In the genomic region with DNA sequence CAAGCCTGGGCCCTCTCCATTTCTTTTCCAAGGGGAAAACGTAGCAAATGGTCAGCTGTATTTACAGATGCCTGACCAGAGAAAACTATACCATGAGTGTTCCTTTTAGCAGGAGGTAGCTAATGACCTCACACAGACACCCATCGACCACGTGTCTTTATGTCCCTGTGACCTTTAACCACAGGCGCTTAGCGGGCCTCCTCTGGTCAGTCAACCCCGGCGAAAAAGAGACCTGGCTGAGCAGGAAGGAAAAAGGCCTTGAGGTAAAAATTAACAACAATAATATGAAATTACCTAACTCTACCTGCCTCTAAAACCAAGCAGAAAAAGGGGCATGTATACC, we compare ENCODE assay signal across 21 cellular contexts. TPM values are rescaled to one million over a fixed set of nuclear protein-coding genes. Genes with fewer than 3 reads are reported as not detected.
A peak's percentile ranks its signal among the peaks of the same experiment; 100 is the strongest.
DNase-seq lines count a peak whose midpoint lies in the region; ATAC-seq and TF ChIP-seq lines count a peak whose summit lies in the region.
"Had no signal": no experiment of that assay in that cellular context is flagged by ENCODE, and none has a peak within 500 bp of the region (broad histone marks: within the 10 kb centered on the region; RNA-seq: fewer than 3 reads in every experiment).

No MANE protein-coding gene starts in this region.

- peak in 1 of 2 donors; percentile 48 for TF ChIP-seq RAD21 in liver (IDR thresholded peaks at IDR 0.05)

- POLR2A ChIA-PET in activated CD4-positive, alpha-beta memory T cell treated with anti-CD3 and anti-CD28 coated beads, Interleukin-2, amount 10 ng/mL, durations not matched to agents 7 days and 5 days (lab: Charles Lee), result no interaction called here

- peaks cover 0 to 21% (median 11%) of the 10 kb centered on the region in 4 donors for H3K4me1 ChIP-seq in liver (ENCODE audit: control insufficient read depth in 4 of 4, insufficient read depth in 4 of 4, low read length in 3 of 4)

- CTCF ChIA-PET in activated CD4-positive, alpha-beta memory T cell treated with anti-CD3 and anti-CD28 coated beads, Interleukin-2, amount 10 ng/mL, durations not matched to agents 7 days and 5 days (lab: Charles Lee), result interaction anchor here (1.0 to 1.3 kb wide), 2 partner anchors 15 to 78 kb away, joined by 3 read pairs; a partner anchor contains a TSS

- ATAC-seq in GM18505 (IDR thresholded peaks at IDR 0.05; ENCODE audit: unreplicated experiment), result no peak
- ATAC-seq: Panc1 had no signal

- H3K27me3 ChIP-seq in liver (ENCODE audit: control insufficient read depth in 4 of 4, insufficient read depth in 4 of 4, low read length in 3 of 4), result no peaks in the 10 kb centered on the region

- H3K4me1 Mint-ChIP-seq in activated T-cell treated with anti-CD3 and anti-CD28 coated beads, Interleukin-2, amount 50 U/mL, for 24 hours (ENCODE audit: low read depth), result peaks cover 18% of the 10 kb centered on the region
- peaks cover 26% of the 10 kb centered on the region for H3K4me1 Mint-ChIP-seq in activated CD4-positive, alpha-beta memory T cell treated with anti-CD3 and anti-CD28 coated beads, Interleukin-2, amount 10 ng/mL, durations not matched to agents 7 days and 5 days

- WGBS in liver, result 32% methylated on average over 7 of the region's 7 CpGs

- H3K4me3 Mint-ChIP-seq in activated T-cell treated with anti-CD3 and anti-CD28 coated beads, Interleukin-2, amount 50 U/mL, for 24 hours, result no peak overlapping the region
- no peak overlapping the region for H3K4me3 Mint-ChIP-seq in activated CD4-positive, alpha-beta memory T cell treated with anti-CD3 and anti-CD28 coated beads, Interleukin-2, amount 10 ng/mL, durations not matched to agents 7 days and 5 days
- H3K4me3 Mint-ChIP-seq: HFFc6 had no signal

- H3K36me3 ChIP-seq in liver (ENCODE audit: control insufficient read depth in 4 of 4, insufficient read depth in 3 of 4, low read depth in 1 of 4, low read length in 3 of 4), result peaks cover 12 to 44% (median 23%) of the 10 kb centered on the region in 4 donors

- TF ChIP-seq CTCF in choroid plexus epithelial cell (conservative IDR thresholded peaks at IDR 0.05; ENCODE audit: low read depth, low read length) (no peak), liver (IDR thresholded peaks at IDR 0.05; ENCODE audit: low read depth, low read length, missing input control) (no peak)

- no peaks in the 10 kb centered on the region for H3K9me3 Mint-ChIP-seq in activated T-cell treated with anti-CD3 and anti-CD28 coated beads, Interleukin-2, amount 50 U/mL, for 24 hours
- no peaks in the 10 kb centered on the region for H3K9me3 Mint-ChIP-seq in activated CD4-positive, alpha-beta memory T cell treated with anti-CD3 and anti-CD28 coated beads, Interleukin-2, amount 10 ng/mL, durations not matched to agents 7 days and 5 days
- H3K9me3 Mint-ChIP-seq: HFFc6 had no signal

- TF ChIP-seq POLR2A in GM18505 (IDR thresholded peaks at IDR 0.05; ENCODE audit: borderline replicate concordance, extremely low read depth, insufficient read depth, insufficient read length), result no peak

- peak overlapping the region; percentile 35 for H3K27ac Mint-ChIP-seq in activated T-cell treated with anti-CD3 and anti-CD28 coated beads, Interleukin-2, amount 50 U/mL, for 24 hours
- no peak overlapping the region for H3K27ac Mint-ChIP-seq in activated CD4-positive, alpha-beta memory T cell treated with anti-CD3 and anti-CD28 coated beads, Interleukin-2, amount 10 ng/mL, durations not matched to agents 7 days and 5 days
- H3K27ac Mint-ChIP-seq: HFFc6 had no signal

- H3K9ac ChIP-seq in liver (ENCODE audit: low read depth in 1 of 2, low read length in 2 of 2), result peak overlapping the region in 1 of 2 donors; percentile 6

- H3K9me3 ChIP-seq in liver (ENCODE audit: control insufficient read depth in 4 of 4, low read length in 3 of 4), result no peaks in the 10 kb centered on the region

- peak overlapping the region; percentile 47 to 75 for H3K27ac ChIP-seq in liver (ENCODE audit: low read depth in 1 of 2, low read length in 2 of 2)

- H3K27me3 Mint-ChIP-seq in activated T-cell treated with anti-CD3 and anti-CD28 coated beads, Interleukin-2, amount 50 U/mL, for 24 hours, result no peaks in the 10 kb centered on the region
- no peaks in the 10 kb centered on the region for H3K27me3 Mint-ChIP-seq in activated CD4-positive, alpha-beta memory T cell treated with anti-CD3 and anti-CD28 coated beads, Interleukin-2, amount 10 ng/mL, durations not matched to agents 7 days and 5 days

- no peak for DNase-seq in activated T-cell treated with anti-CD3 and anti-CD28 coated beads, Interleukin-2, amount 50 U/mL, for 24 hours
- DNase-seq in activated T-cell treated with anti-CD3 and anti-CD28 coated beads, Interleukin-2, amount 50 U/mL, for 1 hour, result no peak
- DNase-seq in choroid plexus epithelial cell (ENCODE audit: low read depth) (peak; percentile 12), renal cortical epithelial cell (ENCODE audit: low read depth) (peak; percentile 69), RKO (ENCODE audit: low spot score) (no peak)
- no peak for DNase-seq in activated CD4-positive, alpha-beta memory T cell treated with anti-CD3 and anti-CD28 coated beads, Interleukin-2, amount 10 ng/mL, durations not matched to agents 7 days and 5 days
- DNase-seq: 8988T, C1 segment of cervical spinal cord, COR-L47, DMS79 treated with DMSO at 0.1 percent for 48 hours, GOT3, HFFc6, Kasumi-1, NCI-H1105 treated with DMSO at 0.1 percent for 48 hours, NCI-H187, NCI-H446, NCI-H748 treated with DMSO at 0.1 percent for 48 hours, SIG-M5 had no signal

- H3K4me3 ChIP-seq in choroid plexus epithelial cell (ENCODE audit: low read depth, low read length) (no peak overlapping the region), liver (ENCODE audit: low read depth in 1 of 3, low read length in 3 of 3) (no peak overlapping the region)

- H3K36me3 Mint-ChIP-seq in activated T-cell treated with anti-CD3 and anti-CD28 coated beads, Interleukin-2, amount 50 U/mL, for 24 hours (ENCODE audit: low read depth), result peaks cover 73% of the 10 kb centered on the region
- peaks cover 6% of the 10 kb centered on the region for H3K36me3 Mint-ChIP-seq in activated CD4-positive, alpha-beta memory T cell treated with anti-CD3 and anti-CD28 coated beads, Interleukin-2, amount 10 ng/mL, durations not matched to agents 7 days and 5 days (ENCODE audit: low read depth)

TF ChIP-seq in liver, 16 proteins besides CTCF, POLR2A, EP300 and RAD21 (continues in another document):
- TF ChIP-seq HNF4A (conservative IDR thresholded peaks at IDR 0.05) (peak; percentile 62 to 66), TAF1 (conservative IDR thresholded peaks at IDR 0.05) (no peak), SP1 (IDR thresholded peaks at IDR 0.05) (peak; percentile 77), YY1 (IDR thresholded peaks at IDR 0.05) (peak; percentile 39), EGR1 (IDR thresholded peaks at IDR 0.05; ENCODE audit: low read depth in 2 of 2) (peak in 1 of 2 donors; percentile 19), GABPA (IDR thresholded peaks at IDR 0.05 in 1 of 2, conservative IDR thresholded peaks at IDR 0.05 in 1 of 2) (no peak), HNF4G (IDR thresholded peaks at IDR 0.05) (no peak), JUND (IDR thresholded peaks at IDR 0.05) (no peak), RXRA (IDR thresholded peaks at IDR 0.05) (peak; percentile 75 to 78)
- TF ChIP-seq, protein P1, sequence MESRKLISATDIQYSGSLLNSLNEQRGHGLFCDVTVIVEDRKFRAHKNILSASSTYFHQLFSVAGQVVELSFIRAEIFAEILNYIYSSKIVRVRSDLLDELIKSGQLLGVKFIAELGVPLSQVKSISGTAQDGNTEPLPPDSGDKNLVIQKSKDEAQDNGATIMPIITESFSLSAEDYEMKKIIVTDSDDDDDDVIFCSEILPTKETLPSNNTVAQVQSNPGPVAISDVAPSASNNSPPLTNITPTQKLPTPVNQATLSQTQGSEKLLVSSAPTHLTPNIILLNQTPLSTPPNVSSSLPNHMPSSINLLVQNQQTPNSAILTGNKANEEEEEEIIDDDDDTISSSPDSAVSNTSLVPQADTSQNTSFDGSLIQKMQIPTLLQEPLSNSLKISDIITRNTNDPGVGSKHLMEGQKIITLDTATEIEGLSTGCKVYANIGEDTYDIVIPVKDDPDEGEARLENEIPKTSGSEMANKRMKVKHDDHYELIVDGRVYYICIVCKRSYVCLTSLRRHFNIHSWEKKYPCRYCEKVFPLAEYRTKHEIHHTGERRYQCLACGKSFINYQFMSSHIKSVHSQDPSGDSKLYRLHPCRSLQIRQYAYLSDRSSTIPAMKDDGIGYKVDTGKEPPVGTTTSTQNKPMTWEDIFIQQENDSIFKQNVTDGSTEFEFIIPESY (IDR thresholded peaks at IDR 0.05), result no peak
- TF ChIP-seq, protein P2, sequence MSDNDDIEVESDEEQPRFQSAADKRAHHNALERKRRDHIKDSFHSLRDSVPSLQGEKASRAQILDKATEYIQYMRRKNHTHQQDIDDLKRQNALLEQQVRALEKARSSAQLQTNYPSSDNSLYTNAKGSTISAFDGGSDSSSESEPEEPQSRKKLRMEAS (IDR thresholded peaks at IDR 0.05), result no peak

RNA-seq across cellular contexts. Expression of a gene that starts 9.1 kb away (rescaled TPM):
- total RNA-seq in liver, result 10 to 100 TPM; 22.4 to 40.3 TPM
- polyA plus RNA-seq in liver, result 10 to 100 TPM; 32.3 to 43.4 TPM
- total RNA-seq in renal cortical epithelial cell, result 30.9 and 49.2 TPM in 2 replicates
- 10 to 100 TPM; 24.2 to 25.5 TPM for total RNA-seq in activated CD4-positive, alpha-beta memory T cell treated with anti-CD3 and anti-CD28 coated beads, Interleukin-2, amount 10 ng/mL, durations not matched to agents 7 days and 5 days

RNA-seq across cellular contexts. Expression of a gene that starts 31.6 kb away (rescaled TPM):
- 10 to 100 TPM in 1 of 2 donors, 1 to 10 TPM in 1; 4.1 to 14.0 TPM for total RNA-seq in liver
- 1 to 10 TPM; 4.0 to 5.3 TPM for polyA plus RNA-seq in liver
- total RNA-seq in renal cortical epithelial cell, result 27.1 and 34.6 TPM in 2 replicates
- 10 to 100 TPM in 1 of 2 experiments, 1 to 10 TPM in 1; 10.0 to 10.2 TPM for total RNA-seq in activated CD4-positive, alpha-beta memory T cell treated with anti-CD3 and anti-CD28 coated beads, Interleukin-2, amount 10 ng/mL, durations not matched to agents 7 days and 5 days

RNA-seq across cellular contexts. Expression of a gene that starts 31.9 kb away (rescaled TPM):
- total RNA-seq in liver (under 1 TPM; 0.42 to 0.70 TPM), renal cortical epithelial cell (1.0 and 1.7 TPM in 2 replicates)
- under 1 TPM; 0.33 to 0.75 TPM for polyA plus RNA-seq in liver
- not detected for total RNA-seq in activated CD4-positive, alpha-beta memory T cell treated with anti-CD3 and anti-CD28 coated beads, Interleukin-2, amount 10 ng/mL, durations not matched to agents 7 days and 5 days

Comparison
In these comparisons a context has a peak if more than half of its experiments do, and no peak if none do; other contexts are left out.
1. DNase-seq: peak in choroid plexus epithelial cell (single experiment) and renal cortical epithelial cell (single experiment); none in activated T-cell treated with anti-CD3 and anti-CD28 coated beads, Interleukin-2, amount 50 U/mL, for 24 hours (single experiment), activated T-cell treated with anti-CD3 and anti-CD28 coated beads, Interleukin-2, amount 50 U/mL, for 1 hour (single experiment), RKO (single experiment) and activated CD4-positive, alpha-beta memory T cell treated with anti-CD3 and anti-CD28 coated beads, Interleukin-2, amount 10 ng/mL, durations not matched to agents 7 days and 5 days (single experiment).